Comparison of ENCODE assay signal across 8 cellular contexts in genomic region chrX:101097546-101098453, GRCh38. TPM values are rescaled to one million over a fixed set of nuclear protein-coding genes. Genes with fewer than 3 reads are reported as not detected.
DNase-seq lines count a peak whose midpoint lies in the region; ATAC-seq and TF ChIP-seq lines count a peak whose summit lies in the region.

TSS of gene CENPI (plus strand) at chrX:101098204. CDS start at chrX:101101071, 2,867 bp downstream.

- no peaks in the 10 kb centered on the region for H3K36me3 Mint-ChIP-seq in natural killer cell

- in situ Hi-C loops in G401 (cut with HindIII; ENCODE audit: low sequenced_read_pairs) = no loop called here
- in situ Hi-C loops in HAP-1 (cut with MboI; ENCODE audit: low sequenced_read_pairs) = no loop called here

- TF ChIP-seq CTCF in fibroblast of pulmonary artery (IDR thresholded peaks at IDR 0.05; ENCODE audit: low read length, missing control alignments) = no peak
- TF ChIP-seq CTCF in natural killer cell (IDR thresholded peaks at IDR 0.05) = no peak

- H3K36me3 ChIP-seq in HAP-1 (replicated peaks) (peaks cover 31% of the 10 kb centered on the region), MG63 (no peaks in the 10 kb centered on the region; the same call in none of the 2 replicates)

- peak within 1 kb of the TSS; percentile 90 for H3K4me3 Mint-ChIP-seq in natural killer cell

- no peaks in the 10 kb centered on the region for H3K27me3 ChIP-seq in HAP-1 (ENCODE audit: low read depth)
- no peaks in the 10 kb centered on the region for H3K27me3 ChIP-seq in MG63

- peak; percentile 99 to 100 (median 99) for ATAC-seq in natural killer cell

- no peaks in the 10 kb centered on the region for H3K9me3 ChIP-seq in HAP-1
- H3K9me3 ChIP-seq in MG63 = no peaks in the 10 kb centered on the region

- peaks cover 10% of the 10 kb centered on the region for H3K4me1 ChIP-seq in HAP-1

- intact Hi-C loops in natural killer cell (cut with micrococcal nuclease) = loop anchor here (2.0 kb wide), 1 partner anchor 45 kb away; the partner anchor contains the start of gene TRMT2B

- peak within 1 kb of the TSS; percentile 87 to 89 for H3K27ac Mint-ChIP-seq in natural killer cell

- H3K27me3 Mint-ChIP-seq in natural killer cell (ENCODE audit: low read depth in 2 of 2) = no peaks in the 10 kb centered on the region

- DNase-seq in G401 (ENCODE audit: low spot score) (peak; percentile 93), HAP-1 (ENCODE audit: low spot score in 2 of 2) (peak; percentile 95 to 99), MG63 (peak; percentile 92), SHP77 (lab: John Stamatoyannopoulos, UW) (peak; percentile 82 to 85), fibroblast of pulmonary artery (ENCODE audit: low read depth) (peak; percentile 95), natural killer cell (peak; percentile 86)
- DNase-seq in activated effector memory CD4-positive, alpha-beta T cell treated with Interleukin-2 at 50 U/mL for 16 hours = peak; percentile 90
- peak; percentile 85 to 94 (median 90) for DNase-seq in stimulated activated naive CD4-positive, alpha-beta T cell (lab: John Stamatoyannopoulos, UW)

- peaks cover 7 to 15% of the 10 kb centered on the region in 2 donors for H3K4me1 Mint-ChIP-seq in natural killer cell

- H3K4me3 ChIP-seq in HAP-1 (peak within 1 kb of the TSS; percentile 62), MG63 (peak within 1 kb of the TSS; percentile 68), fibroblast of pulmonary artery (replicated peaks; ENCODE audit: low read depth, low read length) (peak within 1 kb of the TSS; percentile 61)

- H3K9me3 Mint-ChIP-seq in natural killer cell = no peaks in the 10 kb centered on the region

RNA-seq across cellular contexts. Expression of gene CENPI, which starts in this region (rescaled TPM):
- 32.7 and 35.1 TPM in 2 replicates for total RNA-seq in G401 (2014; rRNA removed; shearing (Covaris generic))
- total RNA-seq in MG63 (2014; rRNA removed; shearing (Covaris generic); ENCODE audit: low replicate concordance) = 21.9 and 24.4 TPM in 2 replicates
- total RNA-seq in natural killer cell = 1 to 10 TPM; 1.0 to 1.6 (median 1.2) TPM

Comparison
In these comparisons a context has a peak if more than half of its experiments do, and no peak if none do; other contexts are left out.
1. Peak in every context shown above with its lines: DNase-seq, ATAC-seq and H3K4me3 ChIP-seq.